In genomic region chr12:78119351-78119918, GRCh38 we compare ENCODE assay signal across 28 cellular contexts.
"Had no signal": no experiment of that assay in that cellular context is flagged by ENCODE, and none has a peak within 500 bp of the region (broad histone marks: within the 10 kb centered on the region; RNA-seq: fewer than 3 reads in every experiment).

No MANE protein-coding gene starts in this region.

- ATAC-seq: activated CD8-positive, alpha-beta T cell treated with anti-CD3 and anti-CD28 coated beads for 36 hours; activated naive CD4-positive, alpha-beta T cell treated with anti-CD3 and anti-CD28 coated beads, Interleukin-2, amount 50 U/mL, for 72 hours; left colon; naive thymus-derived CD4-positive, alpha-beta T cell; pancreas; WTC11 had no signal

- H3K27ac Mint-ChIP-seq: activated CD8-positive, alpha-beta T cell treated with anti-CD3 and anti-CD28 coated beads for 36 hours; activated naive CD4-positive, alpha-beta T cell treated with anti-CD3 and anti-CD28 coated beads, Interleukin-2, amount 50 U/mL, for 72 hours; naive thymus-derived CD4-positive, alpha-beta T cell; WTC11 had no signal

- FAIRE-seq: kidney, pancreas had no signal

- H3K4me1 ChIP-seq: breast epithelium, pancreas, right atrium auricular region, tibial artery had no signal

- H3K9me3 ChIP-seq: pancreas, right atrium auricular region, suprapubic skin, tibial artery had no signal

- H3K27ac ChIP-seq: breast epithelium, coronary artery, pancreas, right atrium auricular region, suprapubic skin, tibial artery had no signal

- H3K27me3 ChIP-seq: breast epithelium, dorsolateral prefrontal cortex, pancreas, right atrium auricular region, suprapubic skin, tibial artery had no signal

- H3K36me3 Mint-ChIP-seq: activated naive CD4-positive, alpha-beta T cell treated with anti-CD3 and anti-CD28 coated beads, Interleukin-2, amount 50 U/mL, for 72 hours; naive thymus-derived CD4-positive, alpha-beta T cell had no signal

- H3K4me3 ChIP-seq: breast epithelium, coronary artery, dorsolateral prefrontal cortex, pancreas, right atrium auricular region, smooth muscle cell, suprapubic skin, tibial artery had no signal

- H3K4me1 Mint-ChIP-seq: naive thymus-derived CD4-positive, alpha-beta T cell; WTC11 had no signal

- DNase-seq: activated CD4-positive, alpha-beta T cell treated with anti-CD3 and anti-CD28 coated beads for 1 hour; activated CD4-positive, alpha-beta T cell treated with anti-CD3 and anti-CD28 coated beads, Interleukin-2, amount 50 U/mL, for 1 hour; activated CD8-positive, alpha-beta T cell treated with anti-CD3 and anti-CD28 coated beads for 36 hours; activated naive CD4-positive, alpha-beta T cell; activated T-cell treated with anti-CD3 and anti-CD28 coated beads, Interleukin-2, amount 50 U/mL, for 48 hours; cerebellar nuclear complex; dorsolateral prefrontal cortex; effector memory CD4-positive, alpha-beta T cell; erythroblast; head of caudate nucleus; hippocampal formation; kidney; left colon; midbrain; naive thymus-derived CD4-positive, alpha-beta T cell; nucleus accumbens; stimulated activated CD4-positive, alpha-beta T cell treated with anti-CD3 and anti-CD28 coated beads, Interleukin-1b, Interleukin-23, amount 100 ng/mL, for 48 hours; stimulated activated naive CD4-positive, alpha-beta T cell; T-helper 2 cell; tibial artery had no signal

- H3K4me2 ChIP-seq: smooth muscle cell had no signal

- H3K27me3 Mint-ChIP-seq: activated CD8-positive, alpha-beta T cell treated with anti-CD3 and anti-CD28 coated beads for 36 hours; naive thymus-derived CD4-positive, alpha-beta T cell had no signal

- H3K36me3 ChIP-seq: breast epithelium, pancreas, right atrium auricular region, suprapubic skin, tibial artery had no signal

- H3K4me3 Mint-ChIP-seq: activated CD8-positive, alpha-beta T cell treated with anti-CD3 and anti-CD28 coated beads for 36 hours; naive thymus-derived CD4-positive, alpha-beta T cell; WTC11 had no signal
